ENCODE assay signal across 8 cellular contexts in genomic region chr10:24920907-24921881, GRCh38. TPM values are rescaled to one million over a fixed set of nuclear protein-coding genes. Genes with fewer than 3 reads are reported as not detected.
DNase-seq lines count a peak whose midpoint lies in the region; ATAC-seq and TF ChIP-seq lines count a peak whose summit lies in the region.

No MANE protein-coding gene starts in this region.

- H4K20me1 ChIP-seq in HCT116 (ENCODE audit: insufficient read depth), result no peaks in the 10 kb centered on the region

- peak overlapping the region in 4 of 6 donors; percentile 31 to 84 (median 62) for H3K27ac Mint-ChIP-seq in immature natural killer cell

- no peaks in the 10 kb centered on the region for H3K9me3 ChIP-seq in HCT116 (ENCODE audit: control insufficient read depth in 1 of 2, insufficient read depth in 1 of 2, low read depth in 1 of 2, low read length in 2 of 2)

- peak; percentile 69 for ATAC-seq in HCT116

- H3K9me3 Mint-ChIP-seq in immature natural killer cell, result peaks cover 5 to 17% (median 9%) of the 10 kb centered on the region in 6 donors

- no peaks in the 10 kb centered on the region for H3K79me2 ChIP-seq in HCT116 (ENCODE audit: insufficient read depth, low read length)

- TF ChIP-seq CTCF in HCT116 (IDR thresholded peaks at IDR 0.05 in 2 of 3, conservative IDR thresholded peaks at IDR 0.05 in 1 of 3; ENCODE audit: borderline replicate concordance in 1 of 3, insufficient read depth in 1 of 3, low read depth in 2 of 3, low read length in 2 of 3), result no peak

- H3K27me3 ChIP-seq in HCT116 (ENCODE audit: insufficient read depth, low read length), result no peaks in the 10 kb centered on the region

- H3K36me3 Mint-ChIP-seq in immature natural killer cell, result peaks cover 7 to 21% (median 18%) of the 10 kb centered on the region in 3 donors

- H3K4me3 ChIP-seq in HCT116 (replicated peaks in 1 of 2; ENCODE audit: low read depth in 1 of 2, low read length in 2 of 2), result no peak overlapping the region

- RAD21 ChIA-PET in HCT116 (lab: Charles Lee; ENCODE audit: low non-redundant PET in 1 of 2, low total read pairs in 2 of 2, uncharacterized antibody in 2 of 2, unreplicated experiment in 2 of 2), result no interaction called here

- H3K4me1 ChIP-seq in HCT116 (ENCODE audit: control insufficient read depth in 1 of 2, insufficient read depth in 2 of 2, low read length in 2 of 2), result peaks cover 6 to 14% of the 10 kb centered on the region in 2 experiments; a peak in 3 of 4 replicates

- H3K9ac ChIP-seq in HCT116 (ENCODE audit: low read length), result 0 out of 2 replicates have a peak overlapping the region, but pooled peaks have one; percentile 9

- H2AFZ ChIP-seq in HCT116 (ENCODE audit: low read depth, low read length, poor library complexity, severe bottlenecking), result peak overlapping the region; percentile 89

- intact Hi-C loops in HCT116 (cut with micrococcal nuclease), result no loop called here

- H3K4me3 Mint-ChIP-seq in immature natural killer cell, result peak overlapping the region; percentile 41 to 66 (median 55)

- no peaks in the 10 kb centered on the region for H3K9me2 ChIP-seq in HCT116 (ENCODE audit: insufficient read depth)

- no peak for TF ChIP-seq RAD21 in HCT116 (IDR thresholded peaks at IDR 0.05; ENCODE audit: low read depth)

- H3K27ac ChIP-seq in HCT116 (ENCODE audit: low read depth, low read length), result no peak overlapping the region

- no peaks in the 10 kb centered on the region for H3K36me3 ChIP-seq in HCT116 (ENCODE audit: control insufficient read depth in 1 of 2, insufficient read depth in 2 of 2, low read length in 2 of 2)

- peak; percentile 85 for DNase-seq in GM04503 (ENCODE audit: low read depth)
- DNase-seq in HCT116 (ENCODE audit: low read depth, low spot score), result no peak
- DNase-seq in NOMO-1 (lab: John Stamatoyannopoulos, UW; ENCODE audit: unreplicated experiment in 2 of 2), result peak; percentile 58 to 64
- peak in 44 of 56 donors; percentile 16 to 78 (median 49) for DNase-seq in amygdala (lab: John Stamatoyannopoulos, UW)
- DNase-seq in immature natural killer cell, result peak; percentile 6 to 22 (median 12)
- DNase-seq in stimulated activated CD4-positive, alpha-beta T cell treated with anti-CD3 and anti-CD28 coated beads, Interleukin-15, amount 100 ng/mL, for 48 hours (ENCODE audit: low read depth in 2 of 2), result peak; percentile 70 to 78
- DNase-seq in NCI-H2029 treated with DMSO at 0.1 percent for 48 hours (lab: John Stamatoyannopoulos, UW), result no peak
- DNase-seq in SHP77 (lab: John Stamatoyannopoulos, UW), result no peak

- no TSS peak for BruUV-seq in HCT116 (replicated peaks; lab: Mats Ljungman, UMichigan)

- TF ChIP-seq POLR2A in HCT116 (IDR thresholded peaks at IDR 0.05; ENCODE audit: borderline replicate concordance, extremely low read depth, insufficient read depth, insufficient read length), result no peak

- peak overlapping the region; percentile 23 for H3K4me2 ChIP-seq in HCT116 (ENCODE audit: low read length)

- peaks cover 20 to 38% of the 10 kb centered on the region in 2 donors for H3K4me1 Mint-ChIP-seq in immature natural killer cell

- CTCF ChIA-PET in HCT116 (lab: Charles Lee), result no interaction called here

- POLR2A ChIA-PET in HCT116 (lab: Charles Lee), result interaction anchor here (1.0 kb wide), 1 partner anchor 19 kb away, joined by 3 read pairs; no protein-coding TSS in a partner anchor

- H3K27me3 Mint-ChIP-seq in immature natural killer cell (ENCODE audit: low read depth in 3 of 3), result peaks cover 0 to 1% (median 0%) of the 10 kb centered on the region in 3 donors

TF ChIP-seq in HCT116, 20 proteins besides CTCF, POLR2A, EP300 and RAD21:
- TF ChIP-seq SP1 (IDR thresholded peaks at IDR 0.05; ENCODE audit: low read depth) (no peak), ZNF274 (IDR thresholded peaks at IDR 0.05; ENCODE audit: low read depth, low read length) (no peak), CBX3 (IDR thresholded peaks at IDR 0.05; ENCODE audit: low read depth) (0 out of 2 replicates have a peak, but pooled peaks have one; percentile 21), JUND (IDR thresholded peaks at IDR 0.05) (no peak), ELF1 (IDR thresholded peaks at IDR 0.05; ENCODE audit: borderline replicate concordance, low read depth) (no peak), CEBPB (IDR thresholded peaks at IDR 0.05; ENCODE audit: low read depth) (no peak), TCF7L2 (IDR thresholded peaks at IDR 0.05; ENCODE audit: borderline replicate concordance, extremely low read depth, insufficient read depth, insufficient read length) (no peak), POLR2AphosphoS5 (IDR thresholded peaks at IDR 0.05; ENCODE audit: low read depth, low read length) (no peak)

RNA-seq across cellular contexts. Expression of gene PRTFDC1, which starts 31.2 kb away (rescaled TPM):
- not detected for total RNA-seq in HCT116 (2021; ENCODE audit: unreplicated experiment)
- not detected in 2 replicates for polyA plus RNA-seq in HCT116 (2012)
- 1 to 10 TPM in 1 of 3 donors, under 1 TPM in 1, not detected in 1; 0.40 to 1.3 TPM for polyA plus RNA-seq in immature natural killer cell

Comparison
In these comparisons a context has a peak if more than half of its experiments do, and no peak if none do; other contexts are left out.
1. DNase-seq: peak in GM04503 (single experiment), NOMO-1 (2 of 2), amygdala (44 of 56), immature natural killer cell (3 of 3) and stimulated activated CD4-positive, alpha-beta T cell treated with anti-CD3 and anti-CD28 coated beads, Interleukin-15, amount 100 ng/mL, for 48 hours (2 of 2); none in HCT116 (single experiment), NCI-H2029 treated with DMSO at 0.1 percent for 48 hours (single experiment) and SHP77 (0 of 2).